In the genomic region with DNA sequence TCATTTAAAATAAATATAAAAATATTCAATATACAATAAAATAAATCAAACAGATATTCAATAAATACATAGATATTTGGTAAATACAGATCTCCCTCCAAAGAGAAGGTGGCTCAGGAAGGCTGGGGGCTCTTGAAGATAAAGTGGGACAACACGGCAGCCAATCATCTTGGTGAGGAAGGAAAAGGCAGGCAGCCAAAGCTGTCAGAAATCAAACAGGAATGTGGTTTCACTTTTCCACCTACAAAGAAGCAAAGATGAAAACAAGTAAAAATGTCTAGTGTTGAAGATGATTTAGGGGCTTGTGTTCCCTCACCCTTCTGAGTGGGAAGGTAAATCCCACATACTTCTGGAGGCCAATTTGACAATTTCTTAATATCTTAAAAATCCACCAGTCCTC, we compare ENCODE assay signal across 17 cellular contexts.
DNase-seq lines count a peak whose midpoint lies in the region; ATAC-seq and TF ChIP-seq lines count a peak whose summit lies in the region.
"Had no signal": no experiment of that assay in that cellular context is flagged by ENCODE, and none has a peak within 500 bp of the region (broad histone marks: within the 10 kb centered on the region; RNA-seq: fewer than 3 reads in every experiment).

No MANE protein-coding gene starts in this region.

- no peak for TF ChIP-seq CTCF in WTC11 (IDR thresholded peaks at IDR 0.05)

- no peak overlapping the region for H3K4me3 Mint-ChIP-seq in WTC11
- H3K4me3 Mint-ChIP-seq in stimulated activated effector memory CD8-positive, alpha-beta T cell treated with anti-CD3 and anti-CD28 coated beads, Interleukin-12 subunit alpha, Interleukin-12 subunit beta, amount 100 ng/mL, for 72 hours = no peak overlapping the region
- H3K4me3 Mint-ChIP-seq: B cell; CD4-positive, CD25-positive, alpha-beta regulatory T cell; CD8-positive, alpha-beta memory T cell; GM23338 had no signal

- no peak overlapping the region for H3K27ac Mint-ChIP-seq in WTC11
- H3K27ac Mint-ChIP-seq in stimulated activated effector memory CD8-positive, alpha-beta T cell treated with anti-CD3 and anti-CD28 coated beads, Interleukin-12 subunit alpha, Interleukin-12 subunit beta, amount 100 ng/mL, for 72 hours = no peak overlapping the region
- H3K27ac Mint-ChIP-seq: B cell; CD4-positive, CD25-positive, alpha-beta regulatory T cell; CD8-positive, alpha-beta memory T cell; GM23338 had no signal

- peaks cover 16% of the 10 kb centered on the region for H3K27me3 Mint-ChIP-seq in WTC11 (ENCODE audit: low read depth)
- H3K27me3 Mint-ChIP-seq: B cell; CD4-positive, CD25-positive, alpha-beta regulatory T cell; CD8-positive, alpha-beta memory T cell had no signal

- H3K9me3 Mint-ChIP-seq in WTC11 = peaks cover 88% of the 10 kb centered on the region
- peaks cover 11% of the 10 kb centered on the region for H3K9me3 Mint-ChIP-seq in stimulated activated effector memory CD8-positive, alpha-beta T cell treated with anti-CD3 and anti-CD28 coated beads, Interleukin-12 subunit alpha, Interleukin-12 subunit beta, amount 100 ng/mL, for 72 hours

- POLR2A ChIA-PET in WTC11 (lab: Charles Lee) = no interaction called here

- ATAC-seq in WTC11 = no peak
- no peak for ATAC-seq in stimulated activated effector memory CD8-positive, alpha-beta T cell treated with anti-CD3 and anti-CD28 coated beads, Interleukin-12 subunit alpha, Interleukin-12 subunit beta, amount 100 ng/mL, for 72 hours
- ATAC-seq: GM23338 had no signal

- no peak for DNase-seq in WTC11 (ENCODE audit: low spot score)
- peak; percentile 47 for DNase-seq in astrocyte of the hippocampus (ENCODE audit: low read depth, low spot score)
- DNase-seq in left kidney (ENCODE audit: low read depth, low spot score) = peak; percentile 8
- peak; percentile 25 for DNase-seq in putamen (ENCODE audit: low spot score)
- DNase-seq in CD1c-positive myeloid dendritic cell (ENCODE audit: extremely low spot score) = no peak
- no peak for DNase-seq in stimulated activated CD8-positive, alpha-beta memory T cell treated with anti-CD3 and anti-CD28 coated beads, Interleukin-4, amount 100 ng/mL, for 48 hours
- no peak for DNase-seq in stimulated activated effector memory CD8-positive, alpha-beta T cell treated with anti-CD3 and anti-CD28 coated beads, Interleukin-12 subunit alpha, Interleukin-12 subunit beta, amount 100 ng/mL, for 72 hours (ENCODE audit: low spot score in 2 of 2)
- no peak for DNase-seq in stimulated activated CD4-positive, alpha-beta T cell treated with anti-CD3 and anti-CD28 coated beads, Interleukin-4, amount 100 ng/mL, for 4 hours
- DNase-seq: CD4-positive, CD25-positive, alpha-beta regulatory T cell; CD8-positive, alpha-beta memory T cell; COR-L47; DMS153; DMS79; GF-D8; HCEC 1CT had no signal

- H3K36me3 Mint-ChIP-seq in WTC11 = peaks cover 65% of the 10 kb centered on the region
- H3K36me3 Mint-ChIP-seq in stimulated activated effector memory CD8-positive, alpha-beta T cell treated with anti-CD3 and anti-CD28 coated beads, Interleukin-12 subunit alpha, Interleukin-12 subunit beta, amount 100 ng/mL, for 72 hours = no peaks in the 10 kb centered on the region

- no peaks in the 10 kb centered on the region for H3K4me1 Mint-ChIP-seq in WTC11
- H3K4me1 Mint-ChIP-seq in stimulated activated effector memory CD8-positive, alpha-beta T cell treated with anti-CD3 and anti-CD28 coated beads, Interleukin-12 subunit alpha, Interleukin-12 subunit beta, amount 100 ng/mL, for 72 hours = no peaks in the 10 kb centered on the region
- H3K4me1 Mint-ChIP-seq: B cell; CD4-positive, CD25-positive, alpha-beta regulatory T cell; CD8-positive, alpha-beta memory T cell; GM23338 had no signal

- CTCF ChIA-PET in WTC11 (lab: Charles Lee) = no interaction called here

TF ChIP-seq in WTC11, 78 proteins besides CTCF, POLR2A, EP300 and RAD21:
- no peak for TF ChIP-seq FOXK1 (CRISPR knock-in tag; IDR thresholded peaks at IDR 0.05)
- TF ChIP-seq HMGA2 (CRISPR knock-in tag; IDR thresholded peaks at IDR 0.05) = peak; percentile 81

Comparison
In these comparisons a context has a peak if more than half of its experiments do, and no peak if none do; other contexts are left out.
1. DNase-seq: peak in astrocyte of the hippocampus (single experiment), left kidney (single experiment) and putamen (single experiment); none in WTC11 (single experiment), CD1c-positive myeloid dendritic cell (single experiment), stimulated activated CD8-positive, alpha-beta memory T cell treated with anti-CD3 and anti-CD28 coated beads, Interleukin-4, amount 100 ng/mL, for 48 hours (single experiment), stimulated activated effector memory CD8-positive, alpha-beta T cell treated with anti-CD3 and anti-CD28 coated beads, Interleukin-12 subunit alpha, Interleukin-12 subunit beta, amount 100 ng/mL, for 72 hours (0 of 2) and stimulated activated CD4-positive, alpha-beta T cell treated with anti-CD3 and anti-CD28 coated beads, Interleukin-4, amount 100 ng/mL, for 4 hours (0 of 2).